In the genomic region with DNA sequence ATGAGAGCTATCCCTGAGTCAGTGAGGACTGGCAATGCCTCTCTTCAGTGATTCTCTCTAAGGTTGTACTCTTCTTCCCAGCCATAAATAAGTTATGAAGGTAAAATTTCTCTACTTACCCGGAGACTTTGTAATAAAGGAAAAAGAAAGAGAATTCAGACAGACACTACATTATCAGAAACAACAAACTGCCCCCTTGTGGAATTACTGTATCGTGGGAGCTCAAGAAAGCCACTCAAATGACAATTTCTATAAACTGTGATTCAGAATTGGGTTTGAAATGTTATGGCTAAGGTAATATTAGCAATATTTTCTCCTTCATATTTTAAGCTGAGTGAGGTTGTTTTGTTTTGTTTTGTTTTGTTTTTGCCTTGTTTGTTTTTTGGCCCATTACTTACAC, we compare ENCODE assay signal across 1 cellular context.
TF ChIP-seq lines count a peak whose summit lies in the region.

No MANE protein-coding gene starts in this region.

TF ChIP-seq in HCT116, 20 proteins besides CTCF, POLR2A, EP300 and RAD21 (continued from another document):
- TF ChIP-seq, protein P1, sequence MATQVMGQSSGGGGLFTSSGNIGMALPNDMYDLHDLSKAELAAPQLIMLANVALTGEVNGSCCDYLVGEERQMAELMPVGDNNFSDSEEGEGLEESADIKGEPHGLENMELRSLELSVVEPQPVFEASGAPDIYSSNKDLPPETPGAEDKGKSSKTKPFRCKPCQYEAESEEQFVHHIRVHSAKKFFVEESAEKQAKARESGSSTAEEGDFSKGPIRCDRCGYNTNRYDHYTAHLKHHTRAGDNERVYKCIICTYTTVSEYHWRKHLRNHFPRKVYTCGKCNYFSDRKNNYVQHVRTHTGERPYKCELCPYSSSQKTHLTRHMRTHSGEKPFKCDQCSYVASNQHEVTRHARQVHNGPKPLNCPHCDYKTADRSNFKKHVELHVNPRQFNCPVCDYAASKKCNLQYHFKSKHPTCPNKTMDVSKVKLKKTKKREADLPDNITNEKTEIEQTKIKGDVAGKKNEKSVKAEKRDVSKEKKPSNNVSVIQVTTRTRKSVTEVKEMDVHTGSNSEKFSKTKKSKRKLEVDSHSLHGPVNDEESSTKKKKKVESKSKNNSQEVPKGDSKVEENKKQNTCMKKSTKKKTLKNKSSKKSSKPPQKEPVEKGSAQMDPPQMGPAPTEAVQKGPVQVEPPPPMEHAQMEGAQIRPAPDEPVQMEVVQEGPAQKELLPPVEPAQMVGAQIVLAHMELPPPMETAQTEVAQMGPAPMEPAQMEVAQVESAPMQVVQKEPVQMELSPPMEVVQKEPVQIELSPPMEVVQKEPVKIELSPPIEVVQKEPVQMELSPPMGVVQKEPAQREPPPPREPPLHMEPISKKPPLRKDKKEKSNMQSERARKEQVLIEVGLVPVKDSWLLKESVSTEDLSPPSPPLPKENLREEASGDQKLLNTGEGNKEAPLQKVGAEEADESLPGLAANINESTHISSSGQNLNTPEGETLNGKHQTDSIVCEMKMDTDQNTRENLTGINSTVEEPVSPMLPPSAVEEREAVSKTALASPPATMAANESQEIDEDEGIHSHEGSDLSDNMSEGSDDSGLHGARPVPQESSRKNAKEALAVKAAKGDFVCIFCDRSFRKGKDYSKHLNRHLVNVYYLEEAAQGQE (IDR thresholded peaks at IDR 0.05; ENCODE audit: low read depth), result no peak
- TF ChIP-seq, protein P2, sequence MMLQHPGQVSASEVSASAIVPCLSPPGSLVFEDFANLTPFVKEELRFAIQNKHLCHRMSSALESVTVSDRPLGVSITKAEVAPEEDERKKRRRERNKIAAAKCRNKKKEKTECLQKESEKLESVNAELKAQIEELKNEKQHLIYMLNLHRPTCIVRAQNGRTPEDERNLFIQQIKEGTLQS (IDR thresholded peaks at IDR 0.05), result no peak
- TF ChIP-seq CBX3 (IDR thresholded peaks at IDR 0.05; ENCODE audit: low read depth) (no peak), FOSL1 (IDR thresholded peaks at IDR 0.05; ENCODE audit: low read depth) (no peak)
